17 cellular contexts compared by ENCODE assay signal in the genomic region with DNA sequence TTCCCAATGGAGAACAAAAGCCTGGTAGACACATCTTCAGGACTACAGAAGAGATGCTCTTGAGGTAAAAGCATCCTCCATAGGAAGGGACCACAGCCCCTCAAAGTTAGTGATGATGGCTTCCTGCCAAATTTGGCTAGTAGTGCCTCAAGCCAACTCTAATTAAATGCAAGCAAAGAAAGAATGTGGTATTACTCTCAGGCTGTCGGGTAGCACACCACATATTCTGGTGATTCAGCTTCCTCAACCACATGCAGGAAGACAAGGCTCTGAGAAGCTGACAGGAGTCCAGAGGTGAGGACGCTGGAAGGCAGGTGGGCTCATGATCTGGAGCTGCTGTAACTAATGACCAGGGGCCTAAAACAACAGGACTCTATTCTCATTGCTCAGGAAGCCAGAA. TPM values are rescaled to one million over a fixed set of nuclear protein-coding genes. Genes with fewer than 3 reads are reported as not detected.
A peak's percentile ranks its signal among the peaks of the same experiment; 100 is the strongest.
DNase-seq lines count a peak whose midpoint lies in the region; ATAC-seq and TF ChIP-seq lines count a peak whose summit lies in the region.
"Had no signal": no experiment of that assay in that cellular context is flagged by ENCODE, and none has a peak within 500 bp of the region (broad histone marks: within the 10 kb centered on the region; RNA-seq: fewer than 3 reads in every experiment).

No MANE protein-coding gene starts in this region.

- no peak for TF ChIP-seq CTCF in heart left ventricle (IDR thresholded peaks at IDR 0.05)
- no peak for TF ChIP-seq CTCF in fibroblast of mammary gland (conservative IDR thresholded peaks at IDR 0.05; ENCODE audit: control insufficient read depth, insufficient read depth, low read depth, low read length)

- intact Hi-C loops in heart left ventricle (cut with DNase I), result loop anchor here in 2 of 10 donors (5.0 kb wide), 2 partner anchors 33 to 38 kb away; a partner anchor contains a TSS
- intact Hi-C loops in Right ventricle myocardium superior (cut with DNase I), result no loop called here

- H3K4me1 ChIP-seq in heart left ventricle (peaks cover 4 to 47% (median 29%) of the 10 kb centered on the region in 12 donors), stomach smooth muscle (ENCODE audit: control insufficient read depth, insufficient read depth, low read length) (peaks cover 35% of the 10 kb centered on the region)

- WGBS in heart left ventricle, 4 donors, result 67 to 89% (median 84%) methylated on average over 2 of the region's 2 CpGs

- H3K36me3 ChIP-seq in heart left ventricle, result no peaks in the 10 kb centered on the region
- H3K36me3 ChIP-seq in stomach smooth muscle (ENCODE audit: control insufficient read depth in 2 of 2, insufficient read depth in 2 of 2, low read length in 2 of 2), result no peaks in the 10 kb centered on the region
- H3K36me3 ChIP-seq: MG63, upper lobe of left lung had no signal

- peak overlapping the region in 8 of 12 donors; percentile 12 to 72 (median 52) for H3K27ac ChIP-seq in heart left ventricle
- peak overlapping the region; percentile 46 for H3K27ac ChIP-seq in stomach smooth muscle (ENCODE audit: low read length)
- H3K27ac ChIP-seq: upper lobe of left lung had no signal

- no peak overlapping the region for H3K4me3 ChIP-seq in heart left ventricle
- H3K4me3 ChIP-seq in fibroblast of mammary gland (ENCODE audit: control insufficient read depth, low read depth, low read length), result no peak overlapping the region
- H3K4me3 ChIP-seq in stomach smooth muscle (ENCODE audit: low read length in 2 of 2), result peak overlapping the region in 1 of 2 donors; percentile 35
- H3K4me3 ChIP-seq: MG63, upper lobe of left lung had no signal

- H3K9me3 ChIP-seq in heart left ventricle (no peaks in the 10 kb centered on the region), stomach smooth muscle (ENCODE audit: control insufficient read depth in 2 of 2, low read length in 2 of 2) (no peaks in the 10 kb centered on the region)
- H3K9me3 ChIP-seq: MG63, upper lobe of left lung had no signal

- H3K27me3 ChIP-seq in heart left ventricle (peaks cover 0 to 9% (median 0%) of the 10 kb centered on the region in 9 donors), stomach smooth muscle (ENCODE audit: control insufficient read depth in 1 of 2, insufficient read depth in 2 of 2, low read length in 2 of 2) (no peaks in the 10 kb centered on the region)
- H3K27me3 ChIP-seq: MG63, upper lobe of left lung had no signal

- ATAC-seq in heart left ventricle (no peak), Right ventricle myocardium superior (ENCODE audit: poor library complexity) (no peak), HG03095 (IDR thresholded peaks at IDR 0.05; ENCODE audit: unreplicated experiment) (no peak)
- ATAC-seq: left lobe of liver, PC-3, T-helper 17 cell had no signal

- H3K9ac ChIP-seq in stomach smooth muscle (ENCODE audit: low read length in 2 of 2), result no peak overlapping the region

- DNase-seq in heart left ventricle, result no peak
- no peak for DNase-seq in Right ventricle myocardium superior
- DNase-seq in RPMI7951 (ENCODE audit: low read depth), result peak; percentile 69
- DNase-seq in fibroblast of mammary gland (ENCODE audit: low read depth), result peak; percentile 50
- DNase-seq in mucosa of gallbladder (ENCODE audit: low spot score), result no peak
- DNase-seq in occipital lobe (lab: John Stamatoyannopoulos, UW), result no peak
- DNase-seq: activated CD4-positive, alpha-beta T cell treated with anti-CD3 and anti-CD28 coated beads, Interleukin-2, amount 50 U/mL, for 1 hour; DMS53; MG63; NCI-H345; PC-3; stimulated activated CD4-positive, alpha-beta T cell treated with anti-CD3 and anti-CD28 coated beads, Interleukin-12 subunit alpha, Interleukin-12 subunit beta, amount 100 ng/mL, for 4 hours; T-helper 17 cell; upper lobe of left lung had no signal

- TF ChIP-seq POLR2A in heart left ventricle (IDR thresholded peaks at IDR 0.05), result no peak

RNA-seq across cellular contexts. Expression of a gene that starts 37.2 kb away (rescaled TPM):
- 10 to 100 TPM in 7 of 9 donors, 1 to 10 TPM in 2; 7.4 to 50.3 (median 29.6) TPM for total RNA-seq in heart left ventricle
- 10 to 100 TPM; 13.9 to 14.1 TPM for polyA plus RNA-seq in heart left ventricle
- 28.2 TPM for total RNA-seq in Right ventricle myocardium superior
- 12.6 and 16.8 TPM in 2 replicates for total RNA-seq in RPMI7951 (2014; rRNA removed; shearing (Covaris generic))
- 36.4 TPM for total RNA-seq in mucosa of gallbladder
- total RNA-seq in occipital lobe, result 7.6 TPM

Comparison
In these comparisons a context has a peak if more than half of its experiments do, and no peak if none do; other contexts are left out.
1. DNase-seq: peak in RPMI7951 (single experiment) and fibroblast of mammary gland (single experiment); none in heart left ventricle (0 of 5), Right ventricle myocardium superior (single experiment), mucosa of gallbladder (single experiment) and occipital lobe (single experiment).